In the genomic region with DNA sequence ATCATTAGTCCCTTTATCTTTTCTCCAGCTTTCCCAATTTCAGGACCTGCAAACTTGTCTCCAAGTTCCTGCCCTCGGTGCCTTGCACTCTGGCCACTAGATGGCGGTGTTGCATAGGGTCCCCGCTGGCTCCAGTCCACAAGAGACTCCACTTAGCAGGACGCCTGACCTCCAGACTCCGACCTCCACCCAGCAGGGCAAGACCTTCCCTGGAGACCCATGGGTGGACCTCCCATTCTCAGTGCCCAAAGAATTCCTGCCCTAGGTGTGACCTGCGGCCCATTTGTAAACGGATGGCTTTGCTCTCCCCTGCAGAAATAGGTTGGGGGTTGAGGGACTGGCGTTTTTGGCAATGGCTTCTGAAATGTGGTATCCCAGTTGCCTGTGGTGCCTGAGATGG, we compare ENCODE assay signal across 8 cellular contexts.
DNase-seq lines count a peak whose midpoint lies in the region; ATAC-seq and TF ChIP-seq lines count a peak whose summit lies in the region.

No MANE protein-coding gene starts in this region.

- H3K36me3 ChIP-seq in CD8-positive, alpha-beta memory T cell (ENCODE audit: insufficient read depth, low read length) = no peaks in the 10 kb centered on the region
- no peaks in the 10 kb centered on the region for H3K36me3 ChIP-seq in OCI-LY1 (ENCODE audit: insufficient read depth, low read length)

- no peak overlapping the region for H3K4me2 ChIP-seq in OCI-LY1 (ENCODE audit: low read length)

- POLR2A ChIA-PET in CD8-positive, alpha-beta memory T cell (lab: Charles Lee) = interaction anchor here (0.6 kb wide), 1 partner anchor 199 kb away, joined by 9 read pairs; no protein-coding TSS in a partner anchor
- POLR2A ChIA-PET in HEK293T (lab: Yijun Ruan, JAX) = no interaction called here

- no peak overlapping the region for H3K9ac ChIP-seq in OCI-LY1 (ENCODE audit: low read length)

- H3K9me3 ChIP-seq in CD8-positive, alpha-beta memory T cell (ENCODE audit: low read length) = no peaks in the 10 kb centered on the region
- no peaks in the 10 kb centered on the region for H3K9me3 ChIP-seq in OCI-LY1 (ENCODE audit: low read length)

- no peak overlapping the region for H3K27ac ChIP-seq in CD8-positive, alpha-beta memory T cell (ENCODE audit: low read depth, low read length)
- no peak overlapping the region for H3K27ac ChIP-seq in OCI-LY1 (ENCODE audit: low read depth, low read length, poor library complexity, severe bottlenecking)

- no peak overlapping the region for H3K4me3 Mint-ChIP-seq in CD8-positive, alpha-beta memory T cell

- no peak overlapping the region for H2AFZ ChIP-seq in OCI-LY1 (ENCODE audit: low read length)

- H4K20me1 ChIP-seq in OCI-LY1 (ENCODE audit: insufficient read depth, low read length) = no peaks in the 10 kb centered on the region

- no peaks in the 10 kb centered on the region for H3K36me3 Mint-ChIP-seq in CD8-positive, alpha-beta memory T cell

- H3K9me3 Mint-ChIP-seq in CD8-positive, alpha-beta memory T cell = peaks cover 0 to 3% (median 0%) of the 10 kb centered on the region in 5 donors

- peak; percentile 93 for TF ChIP-seq CTCF in OCI-LY1 (IDR thresholded peaks at IDR 0.05; ENCODE audit: low read length)

- peak; percentile 53 to 81 (median 67) for DNase-seq in CD8-positive, alpha-beta memory T cell
- DNase-seq in HEK293T (ENCODE audit: extremely low spot score) (peak; percentile 90), epidermal melanocyte (ENCODE audit: insufficient read length, low spot score) (peak; percentile 89), myocyte (ENCODE audit: low read depth) (peak; percentile 89)
- DNase-seq in activated CD8-positive, alpha-beta memory T cell treated with anti-CD3 and anti-CD28 coated beads, Interleukin-2, amount 50 U/mL, for 4 hours = peak; percentile 81
- peak; percentile 49 to 60 for DNase-seq in stimulated activated CD8-positive, alpha-beta memory T cell treated with anti-CD3 and anti-CD28 coated beads, Interleukin-7, amount 100 ng/mL, for 1 hour (ENCODE audit: low read depth in 2 of 2)

- ATAC-seq in HG03571 (IDR thresholded peaks at IDR 0.05; ENCODE audit: unreplicated experiment) = no peak

- H3K4me3 ChIP-seq in CD8-positive, alpha-beta memory T cell (ENCODE audit: low read length) = no peak overlapping the region
- H3K4me3 ChIP-seq in OCI-LY1 (ENCODE audit: low read depth, low read length, poor library complexity, severe bottlenecking) = no peak overlapping the region

- H3K79me2 ChIP-seq in OCI-LY1 (ENCODE audit: insufficient read depth, low read length) = no peaks in the 10 kb centered on the region

- no peaks in the 10 kb centered on the region for H3K4me1 ChIP-seq in CD8-positive, alpha-beta memory T cell (ENCODE audit: insufficient read depth, low read length)
- no peaks in the 10 kb centered on the region for H3K4me1 ChIP-seq in OCI-LY1 (ENCODE audit: insufficient read depth, low read length, severe bottlenecking)

- H3K27me3 Mint-ChIP-seq in CD8-positive, alpha-beta memory T cell = peaks cover 4 to 11% of the 10 kb centered on the region in 2 donors

- no peaks in the 10 kb centered on the region for H3K27me3 ChIP-seq in CD8-positive, alpha-beta memory T cell (ENCODE audit: insufficient read depth, low read length, poor library complexity, severe bottlenecking)
- H3K27me3 ChIP-seq in OCI-LY1 (ENCODE audit: insufficient read depth, low read length) = peaks cover 6% of the 10 kb centered on the region; the same call in 1 of the 2 replicates

- H3F3A ChIP-seq in OCI-LY1 (ENCODE audit: insufficient read depth, low read length) = no peaks in the 10 kb centered on the region

- H3K9me2 ChIP-seq in OCI-LY1 (ENCODE audit: low read depth, low read length) = no peaks in the 10 kb centered on the region

- H3K4me1 Mint-ChIP-seq in CD8-positive, alpha-beta memory T cell = no peaks in the 10 kb centered on the region

- no peak overlapping the region for H3K27ac Mint-ChIP-seq in CD8-positive, alpha-beta memory T cell

- CTCF ChIA-PET in CD8-positive, alpha-beta memory T cell (lab: Charles Lee) = interaction anchor here (0.8 to 3.8 kb wide), 10 partner anchors 9 to 288 kb away, joined by 3 to 24 read pairs (median 6); a partner anchor contains a TSS
- CTCF ChIA-PET in HEK293T (lab: Yijun Ruan, JAX) = interaction anchor here (0.6 to 1.4 kb wide), 6 partner anchors 58 to 223 kb away, joined by 3 to 8 read pairs (median 3); no protein-coding TSS in a partner anchor

TF ChIP-seq in HEK293T, 16 proteins besides CTCF, POLR2A, EP300 and RAD21:
- TF ChIP-seq ARNT (IDR thresholded peaks at IDR 0.05) (no peak), TARDBP (IDR thresholded peaks at IDR 0.05) (no peak), ELF4 (IDR thresholded peaks at IDR 0.05) (no peak), FOXK2 (IDR thresholded peaks at IDR 0.05) (no peak), LEF1 (IDR thresholded peaks at IDR 0.05; ENCODE audit: borderline replicate concordance) (no peak), L3MBTL2 (conservative IDR thresholded peaks at IDR 0.05) (no peak), HDGF (IDR thresholded peaks at IDR 0.05; ENCODE audit: borderline replicate concordance) (no peak), FOXM1 (IDR thresholded peaks at IDR 0.05; ENCODE audit: borderline replicate concordance) (no peak)
